In genomic region chr4:151174784-151175183, GRCh38 we compare ENCODE assay signal across 31 cellular contexts.
DNase-seq lines count a peak whose midpoint lies in the region; ATAC-seq, FAIRE-seq and TF ChIP-seq lines count a peak whose summit lies in the region.
"Had no signal": no experiment of that assay in that cellular context is flagged by ENCODE, and none has a peak within 500 bp of the region (broad histone marks: within the 10 kb centered on the region; RNA-seq: fewer than 3 reads in every experiment).

No MANE protein-coding gene starts in this region.

- no peaks in the 10 kb centered on the region for H3K27me3 Mint-ChIP-seq in endodermal cell (ENCODE audit: insufficient read depth)
- H3K27me3 Mint-ChIP-seq: dendritic cell treated with granulocyte-macrophage colony-stimulating factor and Interleukin-4, amounts not matched to agents 40 ng/mL and 50 ng/mL, for 4 days; progenitor cell of endocrine pancreas had no signal

- no peak overlapping the region for H3K9ac ChIP-seq in endodermal cell (ENCODE audit: extremely low read depth, low read length, poor library complexity, severe bottlenecking)

- peak; percentile 50 for DNase-seq in endodermal cell
- DNase-seq in left ventricle myocardium superior, result no peak
- no peak for DNase-seq in sciatic nerve (ENCODE audit: low spot score)
- no peak for DNase-seq in uterus
- no peak for DNase-seq in stimulated activated naive CD8-positive, alpha-beta T cell treated with anti-CD3 and anti-CD28 coated beads, Interleukin-15, Interleukin-2, amounts not matched to agents 100 U/mL and 50 U/mL, for 24 hours
- no peak for DNase-seq in stimulated activated CD4-positive, alpha-beta T cell treated with anti-CD3 and anti-CD28 coated beads, Interleukin-12 subunit alpha, Interleukin-12 subunit beta, amount 100 ng/mL, for 4 hours
- no peak for DNase-seq in H54 (ENCODE audit: insufficient read length, low spot score)
- DNase-seq: activated CD4-positive, alpha-beta T cell treated with anti-CD3 and anti-CD28 coated beads for 4 hours; activated effector memory CD4-positive, alpha-beta T cell treated with anti-CD3 and anti-CD28 coated beads, Interleukin-2, amount 50 U/mL, for 16 hours; activated naive CD8-positive, alpha-beta T cell treated with anti-CD3 and anti-CD28 coated beads for 36 hours; activated T-cell treated with anti-CD3 and anti-CD28 coated beads for 4 hours; central memory CD4-positive, alpha-beta T cell; HFFc6; KG1; MM.1S; NCI-H1436 treated with DMSO at 0.1 percent for 48 hours; NCI-H2107; NCI-H446; NCI-H82; trophoblast cell had no signal

- WGBS in endodermal cell (ENCODE audit: insufficient coverage in 1 of 2, insufficient read length in 1 of 2), 2 experiments, result 65% methylated on average over 7 of the region's 7 CpGs; no CpG with 5 or more reads in 1 of the 2 experiments

- ATAC-seq in left ventricle myocardium superior (peak; percentile 11), sciatic nerve (peak; percentile 60)
- no peak for ATAC-seq in stimulated activated naive CD8-positive, alpha-beta T cell treated with anti-CD3 and anti-CD28 coated beads, Interleukin-15, Interleukin-2, amounts not matched to agents 100 U/mL and 50 U/mL, for 24 hours
- ATAC-seq: GM23338 had no signal

- H3K9me3 Mint-ChIP-seq in endodermal cell, result no peaks in the 10 kb centered on the region
- H3K9me3 Mint-ChIP-seq: activated naive CD8-positive, alpha-beta T cell treated with anti-CD3 and anti-CD28 coated beads for 36 hours; dendritic cell treated with granulocyte-macrophage colony-stimulating factor and Interleukin-4, amounts not matched to agents 40 ng/mL and 50 ng/mL, for 4 days; GM23338; HFFc6; stimulated activated naive CD8-positive, alpha-beta T cell treated with anti-CD3 and anti-CD28 coated beads, Interleukin-15, Interleukin-2, amounts not matched to agents 100 ng/mL and 50 ng/mL, for 24 hours; T-helper 2 cell treated with Interferon-gamma antibody and Interleukin-4, amounts not matched to agents 5 μg/mL and 100 μg/mL, for 36 hours had no signal

- H3K36me3 Mint-ChIP-seq in endodermal cell (ENCODE audit: low read depth), result peaks cover 34% of the 10 kb centered on the region
- H3K36me3 Mint-ChIP-seq: activated naive CD8-positive, alpha-beta T cell treated with anti-CD3 and anti-CD28 coated beads for 36 hours had no signal

- H3K9me3 ChIP-seq in endodermal cell (ENCODE audit: control insufficient read depth, low read length) (no peaks in the 10 kb centered on the region), uterus (no peaks in the 10 kb centered on the region)

- H3K36me3 ChIP-seq in endodermal cell (ENCODE audit: control insufficient read depth, insufficient read depth, low read length) (peaks cover 26% of the 10 kb centered on the region), uterus (no peaks in the 10 kb centered on the region)

- H3K27me3 ChIP-seq in endodermal cell (ENCODE audit: control insufficient read depth, insufficient read depth, low read length, poor library complexity, severe bottlenecking) (no peaks in the 10 kb centered on the region), uterus (no peaks in the 10 kb centered on the region)

- H3K4me1 Mint-ChIP-seq in endodermal cell, result peaks cover 47% of the 10 kb centered on the region
- H3K4me1 Mint-ChIP-seq: activated naive CD8-positive, alpha-beta T cell treated with anti-CD3 and anti-CD28 coated beads for 36 hours had no signal

- no peak overlapping the region for H3K27ac Mint-ChIP-seq in endodermal cell
- H3K27ac Mint-ChIP-seq: activated naive CD8-positive, alpha-beta T cell treated with anti-CD3 and anti-CD28 coated beads for 36 hours; dendritic cell treated with granulocyte-macrophage colony-stimulating factor and Interleukin-4, amounts not matched to agents 40 ng/mL and 50 ng/mL, for 4 days; GM23338; HFFc6; progenitor cell of endocrine pancreas; stimulated activated naive CD8-positive, alpha-beta T cell treated with anti-CD3 and anti-CD28 coated beads, Interleukin-15, Interleukin-2, amounts not matched to agents 100 ng/mL and 50 ng/mL, for 24 hours; T-helper 2 cell treated with Interferon-gamma antibody and Interleukin-4, amounts not matched to agents 5 μg/mL and 100 μg/mL, for 36 hours had no signal

- TF ChIP-seq CTCF in endodermal cell (conservative IDR thresholded peaks at IDR 0.05) (no peak), uterus (IDR thresholded peaks at IDR 0.05) (no peak)

- H3K4me3 ChIP-seq in endodermal cell (ENCODE audit: low read length) (no peak overlapping the region), uterus (no peak overlapping the region)
- H3K4me3 ChIP-seq: GM23338 had no signal

- H3K4me1 ChIP-seq in endodermal cell (ENCODE audit: control insufficient read depth, insufficient read depth, low read length) (peaks cover 14% of the 10 kb centered on the region), uterus (peaks cover 3 to 4% of the 10 kb centered on the region in 2 donors)

- no peak for FAIRE-seq in H54 (lab: Jason Lieb, UNC)
- FAIRE-seq: astrocyte, D721Med, endometrium, GM18507, keratinocyte had no signal

- H3K4me3 Mint-ChIP-seq in endodermal cell, result no peak overlapping the region
- H3K4me3 Mint-ChIP-seq: activated naive CD8-positive, alpha-beta T cell treated with anti-CD3 and anti-CD28 coated beads for 36 hours; dendritic cell treated with granulocyte-macrophage colony-stimulating factor and Interleukin-4, amounts not matched to agents 40 ng/mL and 50 ng/mL, for 4 days; GM23338; HFFc6; stimulated activated naive CD8-positive, alpha-beta T cell treated with anti-CD3 and anti-CD28 coated beads, Interleukin-15, Interleukin-2, amounts not matched to agents 100 ng/mL and 50 ng/mL, for 24 hours; T-helper 2 cell treated with Interferon-gamma antibody and Interleukin-4, amounts not matched to agents 5 μg/mL and 100 μg/mL, for 36 hours had no signal

- intact Hi-C loops in left ventricle myocardium superior (cut with micrococcal nuclease), result no loop called here
- intact Hi-C loops in sciatic nerve (cut with DNase I), result no loop called here
- intact Hi-C loops in uterus (cut with DNase I; ENCODE audit: low total_unique reads), result no loop called here

- TF ChIP-seq POLR2A in uterus (IDR thresholded peaks at IDR 0.05), result no peak
- TF ChIP-seq POLR2A in H54 (IDR thresholded peaks at IDR 0.05; ENCODE audit: low read depth, low read length), result no peak

- H3K27ac ChIP-seq in endodermal cell (ENCODE audit: low read depth, low read length) (no peak overlapping the region), uterus (peak overlapping the region; percentile 61 to 62)
- H3K27ac ChIP-seq: C4-2B had no signal
